Comparison of ENCODE assay signal across 8 cellular contexts in genomic region chr9:88537743-88538055, GRCh38. TPM values are rescaled to one million over a fixed set of nuclear protein-coding genes. Genes with fewer than 3 reads are reported as not detected.
DNase-seq lines count a peak whose midpoint lies in the region; ATAC-seq and TF ChIP-seq lines count a peak whose summit lies in the region.

No MANE protein-coding gene starts in this region.

- H3K36me3 ChIP-seq in uterus: no peaks in the 10 kb centered on the region

- peak overlapping the region; percentile 81 to 89 for H3K27ac ChIP-seq in uterus

- no peak for TF ChIP-seq POLR2A in uterus (IDR thresholded peaks at IDR 0.05)

- DNase-seq in GM04504 (ENCODE audit: low read depth) (peak; percentile 87), NOMO-1 treated with dmso at 0.1 percent for 144 hours (lab: John Stamatoyannopoulos, UW; ENCODE audit: unreplicated experiment) (peak; percentile 12), cerebellum (ENCODE audit: low spot score) (peak; percentile 58), medulla oblongata (ENCODE audit: extremely low spot score) (peak; percentile 91), uterus (peak; percentile 80 to 82)

- ATAC-seq in HG02870 (IDR thresholded peaks at IDR 0.05; ENCODE audit: unreplicated experiment): no peak
- no peak for ATAC-seq in GM21619 (IDR thresholded peaks at IDR 0.05; ENCODE audit: unreplicated experiment)
- no peak for ATAC-seq in GM18502 (IDR thresholded peaks at IDR 0.05; ENCODE audit: poor library complexity, unreplicated experiment)

- no peak for TF ChIP-seq CTCF in uterus (IDR thresholded peaks at IDR 0.05)

- no peaks in the 10 kb centered on the region for H3K9me3 ChIP-seq in uterus

- peaks cover 0 to 19% of the 10 kb centered on the region in 2 donors for H3K4me1 ChIP-seq in uterus

- H3K27me3 ChIP-seq in uterus: no peaks in the 10 kb centered on the region

- no peak overlapping the region for H3K4me3 ChIP-seq in uterus

- intact Hi-C loops in uterus (cut with DNase I; ENCODE audit: low total_unique reads): no loop called here

RNA-seq across cellular contexts. Expression of gene NXNL2, which starts 2.7 kb away (rescaled TPM):
- 0.36 TPM for total RNA-seq in cerebellum
- total RNA-seq in uterus: 10 to 100 TPM in 2 of 4 donors, 1 to 10 TPM in 2; 2.0 to 32.4 (median 9.7) TPM

Comparison
In these comparisons a context has a peak if more than half of its experiments do, and no peak if none do; other contexts are left out.
1. DNase-seq: peak in every context shown above with its lines; median percentile 91 in medulla oblongata; 87 in GM04504; 81 in uterus; 58 in cerebellum; 12 in NOMO-1 treated with dmso at 0.1 percent for 144 hours.